Comparison of ENCODE assay signal across 29 cellular contexts in genomic region chr13:35617420-35617819, GRCh38.
"Had no signal": no experiment of that assay in that cellular context is flagged by ENCODE, and none has a peak within 500 bp of the region (broad histone marks: within the 10 kb centered on the region; RNA-seq: fewer than 3 reads in every experiment).

No MANE protein-coding gene starts in this region.

- H3K27me3 ChIP-seq: ascending aorta, breast epithelium, cardiac muscle cell, colonic mucosa, esophagus squamous epithelium, gastroesophageal sphincter had no signal

- DNase-seq: activated CD4-positive, alpha-beta memory T cell treated with anti-CD3 and anti-CD28 coated beads for 36 hours; activated CD4-positive, alpha-beta T cell treated with anti-CD3 and anti-CD28 coated beads for 36 hours; activated CD4-positive, alpha-beta T cell treated with anti-CD3 and anti-CD28 coated beads, Interleukin-2, amount 10 ng/mL, durations not matched to agents 24 days and 14 days; activated CD4-positive, CD25-positive, alpha-beta regulatory T cell; activated CD4-positive, CD25-positive, alpha-beta regulatory T cell treated with anti-CD3 and anti-CD28 coated beads, Interleukin-2, amount 50 U/mL, for 72 hours; activated CD8-positive, alpha-beta memory T cell treated with anti-CD3 and anti-CD28 coated beads, Interleukin-2, amount 10 ng/mL, durations not matched to agents 7 days and 5 days; activated CD8-positive, alpha-beta memory T cell treated with anti-CD3 and anti-CD28 coated beads, Interleukin-2, amount 50 U/mL, for 48 hours; activated CD8-positive, alpha-beta T cell treated with anti-CD3 and anti-CD28 coated beads, Interleukin-2, amount 10 ng/mL, durations not matched to agents 7 days and 5 days; activated gamma-delta T cell; activated naive CD4-positive, alpha-beta T cell; activated naive CD4-positive, alpha-beta T cell treated with anti-CD3 and anti-CD28 coated beads, Interleukin-2, amount 10 ng/mL, durations not matched to agents 7 days and 5 days; activated naive CD8-positive, alpha-beta T cell treated with anti-CD3 and anti-CD28 coated beads, Interleukin-2, amount 10 ng/mL, durations not matched to agents 7 days and 5 days; activated T-cell treated with anti-CD3 and anti-CD28 coated beads for 4 hours; activated T-cell treated with anti-CD3 and anti-CD28 coated beads, Interleukin-2, amount 50 U/mL, for 24 hours; activated T-cell treated with anti-CD3 and anti-CD28 coated beads, Interleukin-2, amount 50 U/mL, for 72 hours; central memory CD4-positive, alpha-beta T cell; cerebellar nuclear complex; colonic mucosa; effector CD8-positive, alpha-beta T cell; esophagus squamous epithelium; foreskin melanocyte; T-helper 2 cell had no signal

- H3K9me3 ChIP-seq: ascending aorta, breast epithelium, colonic mucosa, esophagus squamous epithelium, gastroesophageal sphincter had no signal

- FAIRE-seq: endometrium, endothelial cell of umbilical vein had no signal

- H3K4me3 ChIP-seq: ascending aorta, cardiac muscle cell, colonic mucosa, esophagus squamous epithelium, gastroesophageal sphincter had no signal

- H3K36me3 ChIP-seq: ascending aorta, breast epithelium, cardiac muscle cell, colonic mucosa, esophagus squamous epithelium, gastroesophageal sphincter had no signal

- H3K27ac ChIP-seq: ascending aorta, breast epithelium, cardiac muscle cell, colonic mucosa, epithelial cell of prostate, esophagus squamous epithelium, gastroesophageal sphincter had no signal

- H3K4me1 ChIP-seq: ascending aorta, breast epithelium, colonic mucosa, esophagus squamous epithelium, gastroesophageal sphincter had no signal
